19 cellular contexts compared by ENCODE assay signal in genomic region chr2:12110074-12110473, GRCh38.
A peak's percentile ranks its signal among the peaks of the same experiment; 100 is the strongest.
DNase-seq lines count a peak whose midpoint lies in the region; ATAC-seq, FAIRE-seq and TF ChIP-seq lines count a peak whose summit lies in the region.
"Had no signal": no experiment of that assay in that cellular context is flagged by ENCODE, and none has a peak within 500 bp of the region (broad histone marks: within the 10 kb centered on the region; RNA-seq: fewer than 3 reads in every experiment).

No MANE protein-coding gene starts in this region.

- POLR2A ChIA-PET in CD4-positive, alpha-beta T cell (lab: Charles Lee): interaction anchor here (0.6 to 1.9 kb wide), 9 partner anchors 14 to 787 kb away, joined by 3 to 9 read pairs (median 3); partner anchors contain the start of gene TRIB2
- POLR2A ChIA-PET in naive thymus-derived CD4-positive, alpha-beta T cell (lab: Charles Lee): interaction anchor here (0.6 to 1.3 kb wide), 4 partner anchors 18 to 733 kb away, joined by 3 to 4 read pairs (median 4); no protein-coding TSS in a partner anchor
- POLR2A ChIA-PET in HepG2 (lab: Yijun Ruan, JAX): no interaction called here

- CTCF ChIA-PET in CD4-positive, alpha-beta T cell (lab: Charles Lee): no interaction called here
- CTCF ChIA-PET in naive thymus-derived CD4-positive, alpha-beta T cell (lab: Charles Lee): interaction anchor here (0.6 to 1.3 kb wide), 2 partner anchors 65 to 147 kb away, joined by 4 to 5 read pairs; no protein-coding TSS in a partner anchor
- CTCF ChIA-PET in HepG2 (lab: Yijun Ruan, JAX; ENCODE audit: low intra/inter-chr PET ratio, low total read pairs): no interaction called here

- H3K4me3 Mint-ChIP-seq in CD4-positive, alpha-beta T cell: peak overlapping the region; percentile 64
- H3K4me3 Mint-ChIP-seq in naive thymus-derived CD4-positive, alpha-beta T cell: peak overlapping the region; percentile 39 to 76 (median 66)
- H3K4me3 Mint-ChIP-seq: mesothelial cell of epicardium had no signal

- no peak for DNase-seq in CD4-positive, alpha-beta T cell
- DNase-seq in Karpas-422 (no peak), astrocyte of the cerebellum (ENCODE audit: low read depth) (peak; percentile 53), NCI-H446 treated with DMSO at 0.1 percent for 48 hours (lab: John Stamatoyannopoulos, UW) (no peak), HepG2 (ENCODE audit: low spot score) (no peak), HPDE6-E6E7 (ENCODE audit: extremely low spot score) (no peak), NCI-H2081 treated with DMSO at 0.1 percent for 48 hours (lab: John Stamatoyannopoulos, UW) (no peak)
- DNase-seq in naive thymus-derived CD4-positive, alpha-beta T cell: peak in 7 of 9 donors; percentile 28 to 76 (median 64)
- DNase-seq: brain microvascular endothelial cell; effector memory CD4-positive, alpha-beta T cell; NCI-H1417; stimulated activated CD4-positive, alpha-beta T cell treated with anti-CD3 and anti-CD28 coated beads, Interleukin-2, amount 100 ng/mL, for 48 hours; T-helper 1 cell had no signal

- FAIRE-seq in HepG2 (lab: Jason Lieb, UNC): no peak
- FAIRE-seq: GM18507, islet of Langerhans had no signal

- H3K9me3 ChIP-seq in CD4-positive, alpha-beta T cell (ENCODE audit: control insufficient read depth, low read length): no peaks in the 10 kb centered on the region
- H3K9me3 ChIP-seq in Karpas-422 (ENCODE audit: low read length) (no peaks in the 10 kb centered on the region), HepG2 (ENCODE audit: low read length) (no peaks in the 10 kb centered on the region)
- H3K9me3 ChIP-seq in naive thymus-derived CD4-positive, alpha-beta T cell (ENCODE audit: control insufficient read depth in 2 of 3, low read length in 3 of 3): no peaks in the 10 kb centered on the region
- H3K9me3 ChIP-seq: gastroesophageal sphincter, vagina had no signal

- H3K36me3 Mint-ChIP-seq in CD4-positive, alpha-beta T cell (ENCODE audit: low read depth): no peaks in the 10 kb centered on the region
- H3K36me3 Mint-ChIP-seq in naive thymus-derived CD4-positive, alpha-beta T cell: peaks cover 0 to 1% (median 0%) of the 10 kb centered on the region in 5 donors
- H3K36me3 Mint-ChIP-seq: mesothelial cell of epicardium had no signal

- 8% methylated on average over 4 of the region's 4 CpGs for WGBS in HepG2 (ENCODE audit: low lambda C conversion rate)

- TF ChIP-seq EP300 in HepG2 (IDR thresholded peaks at IDR 0.05; ENCODE audit: low read depth in 2 of 2, low read length in 2 of 2) (no peak), HepG2 (CRISPR knock-in tag; IDR thresholded peaks at IDR 0.05; ENCODE audit: borderline replicate concordance) (no peak)

- H3K9ac ChIP-seq in Karpas-422 (ENCODE audit: low read length) (peak overlapping the region; percentile 5), HepG2 (ENCODE audit: insufficient read depth, low read depth, low read length) (no peak overlapping the region)

- H3K4me2 ChIP-seq in Karpas-422 (ENCODE audit: low read depth, low read length, poor library complexity, severe bottlenecking) (peak overlapping the region; percentile 8), HepG2 (ENCODE audit: low read depth, low read length) (no peak overlapping the region)

- no peaks in the 10 kb centered on the region for H3K9me2 ChIP-seq in Karpas-422 (replicated peaks; ENCODE audit: insufficient read depth, low read length)

- in situ Hi-C loops in astrocyte of the cerebellum (cut with HindIII; ENCODE audit: low sequenced_read_pairs) (no loop called here), HepG2 (cut with HindIII; ENCODE audit: extremely low pct_ligation_motif_present, low pct_unique_long_range_greater_than_20kb) (no loop called here)

- H3K4me1 ChIP-seq in Karpas-422 (ENCODE audit: low read length) (peaks cover 81% of the 10 kb centered on the region), HepG2 (ENCODE audit: insufficient read depth, low read length) (peaks cover 16% of the 10 kb centered on the region)
- peaks cover 5 to 31% of the 10 kb centered on the region in 2 donors for H3K4me1 ChIP-seq in naive thymus-derived CD4-positive, alpha-beta T cell (ENCODE audit: control insufficient read depth in 2 of 2, insufficient read depth in 2 of 2, low read length in 2 of 2)
- H3K4me1 ChIP-seq: gastroesophageal sphincter had no signal

- no peaks in the 10 kb centered on the region for H3K27me3 Mint-ChIP-seq in CD4-positive, alpha-beta T cell
- peaks cover 0 to 5% (median 0%) of the 10 kb centered on the region in 5 donors for H3K27me3 Mint-ChIP-seq in naive thymus-derived CD4-positive, alpha-beta T cell

- no peaks in the 10 kb centered on the region for H3K27me3 ChIP-seq in CD4-positive, alpha-beta T cell (ENCODE audit: control insufficient read depth, insufficient read depth, low read length)
- no peaks in the 10 kb centered on the region for H3K27me3 ChIP-seq in Karpas-422 (ENCODE audit: low read length)
- no peaks in the 10 kb centered on the region for H3K27me3 ChIP-seq in naive thymus-derived CD4-positive, alpha-beta T cell (ENCODE audit: control insufficient read depth in 2 of 2, insufficient read depth in 2 of 2, low read length in 2 of 2)
- 0 out of 5 replicates have a peak, but pooled peaks cover 0 to 4% of the 10 kb centered on the region in 2 experiments for H3K27me3 ChIP-seq in HepG2 (ENCODE audit: control insufficient read depth in 1 of 2, insufficient read depth in 2 of 2, low read length in 2 of 2)
- H3K27me3 ChIP-seq: brain microvascular endothelial cell, gastroesophageal sphincter, vagina had no signal

- H3K27ac ChIP-seq in CD4-positive, alpha-beta T cell (ENCODE audit: low read depth, low read length): peak overlapping the region; percentile 9
- H3K27ac ChIP-seq in Karpas-422 (ENCODE audit: low read length) (peak overlapping the region; percentile 50), HepG2 (ENCODE audit: extremely low read length, insufficient read depth, low read length) (no peak overlapping the region)
- H3K27ac ChIP-seq in naive thymus-derived CD4-positive, alpha-beta T cell (ENCODE audit: low read depth, low read length): peak overlapping the region; percentile 27
- H3K27ac ChIP-seq: brain microvascular endothelial cell, C4-2B, gastroesophageal sphincter, vagina had no signal

- H3K27ac Mint-ChIP-seq in CD4-positive, alpha-beta T cell: peak overlapping the region; percentile 84
- H3K27ac Mint-ChIP-seq in naive thymus-derived CD4-positive, alpha-beta T cell: peak overlapping the region; percentile 35 to 90 (median 84)
- H3K27ac Mint-ChIP-seq: mesothelial cell of epicardium had no signal

- peak; percentile 82 for ATAC-seq in CD4-positive, alpha-beta T cell (ENCODE audit: poor library complexity)
- ATAC-seq in naive thymus-derived CD4-positive, alpha-beta T cell: peak; percentile 84
- ATAC-seq in HepG2: no peak
- ATAC-seq: gastroesophageal sphincter had no signal

- intact Hi-C loops in CD4-positive, alpha-beta T cell (cut with DNase I, micrococcal nuclease): loop anchor here in 1 of 2 experiments (2.0 kb wide), 1 partner anchor 17 kb away; no protein-coding TSS in a partner anchor
- intact Hi-C loops in naive thymus-derived CD4-positive, alpha-beta T cell (cut with micrococcal nuclease): loop anchor here in 1 of 2 donors (1.0 to 5.0 kb wide), 2 partner anchors 17 to 607 kb away; partner anchors contain the start of gene TRIB2
- intact Hi-C loops in HepG2 (cut with micrococcal nuclease; ENCODE audit: unreplicated experiment): no loop called here

- H3K4me1 Mint-ChIP-seq in CD4-positive, alpha-beta T cell (ENCODE audit: low read depth): peaks cover 54% of the 10 kb centered on the region
- peaks cover 16 to 76% (median 66%) of the 10 kb centered on the region in 7 donors for H3K4me1 Mint-ChIP-seq in naive thymus-derived CD4-positive, alpha-beta T cell

- no peak for TF ChIP-seq CTCF in CD4-positive, alpha-beta T cell (IDR thresholded peaks at IDR 0.05)
- TF ChIP-seq CTCF in astrocyte of the cerebellum (IDR thresholded peaks at IDR 0.05; ENCODE audit: low read depth, low read length, missing control alignments): no peak
- no peak for TF ChIP-seq CTCF in HepG2 (CRISPR knock-in tag; IDR thresholded peaks at IDR 0.05)

- BruUV-seq in HepG2 (replicated peaks; lab: Mats Ljungman, UMichigan): no TSS peak

- H3K4me3 ChIP-seq in Karpas-422 (ENCODE audit: low read length) (no peak overlapping the region), astrocyte of the cerebellum (ENCODE audit: low read depth, low read length) (no peak overlapping the region), HepG2 (replicated peaks in 1 of 3; ENCODE audit: insufficient read depth in 1 of 3, low read depth in 2 of 3, low read length in 3 of 3) (no peak overlapping the region)
- H3K4me3 ChIP-seq in naive thymus-derived CD4-positive, alpha-beta T cell (ENCODE audit: low read length): peak overlapping the region; percentile 16
- H3K4me3 ChIP-seq: gastroesophageal sphincter, vagina had no signal

- no peak for TF ChIP-seq POLR2A in HepG2 (IDR thresholded peaks at IDR 0.05; ENCODE audit: insufficient read depth in 1 of 2, low read depth in 2 of 2, low read length in 2 of 2)

- H4K20me1 ChIP-seq in Karpas-422 (ENCODE audit: insufficient read depth, low read depth, low read length) (no peaks in the 10 kb centered on the region), HepG2 (ENCODE audit: insufficient read depth, low read length) (no peaks in the 10 kb centered on the region)

- TF ChIP-seq RAD21 in HepG2 (CRISPR knock-in tag; IDR thresholded peaks at IDR 0.05): no peak

- H3K36me3 ChIP-seq in Karpas-422 (ENCODE audit: insufficient read depth, low read length) (no peaks in the 10 kb centered on the region), HepG2 (replicated peaks in 1 of 2; ENCODE audit: control insufficient read depth in 1 of 2, insufficient read depth in 2 of 2, low read length in 2 of 2) (no peaks in the 10 kb centered on the region)
- no peaks in the 10 kb centered on the region for H3K36me3 ChIP-seq in naive thymus-derived CD4-positive, alpha-beta T cell (ENCODE audit: control insufficient read depth in 2 of 3, insufficient read depth in 3 of 3, low read length in 3 of 3)
- H3K36me3 ChIP-seq: brain microvascular endothelial cell, gastroesophageal sphincter, vagina had no signal

- H3K9me3 Mint-ChIP-seq in CD4-positive, alpha-beta T cell: no peaks in the 10 kb centered on the region
- peaks cover 0 to 6% (median 0%) of the 10 kb centered on the region in 11 donors for H3K9me3 Mint-ChIP-seq in naive thymus-derived CD4-positive, alpha-beta T cell
- H3K9me3 Mint-ChIP-seq: mesothelial cell of epicardium had no signal

- H3K79me2 ChIP-seq in Karpas-422 (ENCODE audit: low read length) (no peaks in the 10 kb centered on the region), HepG2 (ENCODE audit: insufficient read depth, low read length) (no peaks in the 10 kb centered on the region)

- peak overlapping the region; percentile 62; the same call in 1 of the 2 replicates for H2AFZ ChIP-seq in Karpas-422 (ENCODE audit: low read length)
- H2AFZ ChIP-seq in HepG2 (ENCODE audit: low read length): no peak overlapping the region

TF ChIP-seq in HepG2, 621 proteins besides CTCF, POLR2A, EP300 and RAD21 (continues in another document):
- TF ChIP-seq ELF1 (CRISPR knock-in tag; IDR thresholded peaks at IDR 0.05): no peak

Comparison
In these comparisons a context has a peak if more than half of its experiments do, and no peak if none do; other contexts are left out.
1. DNase-seq: peak in astrocyte of the cerebellum (single experiment) and naive thymus-derived CD4-positive, alpha-beta T cell (7 of 9); none in CD4-positive, alpha-beta T cell (0 of 10), Karpas-422 (single experiment), NCI-H446 treated with DMSO at 0.1 percent for 48 hours (single experiment), HepG2 (single experiment), HPDE6-E6E7 (single experiment) and NCI-H2081 treated with DMSO at 0.1 percent for 48 hours (single experiment).